ENCODE assay signal across 17 cellular contexts in genomic region chr9:134706522-134706921, GRCh38.
DNase-seq lines count a peak whose midpoint lies in the region; ATAC-seq, FAIRE-seq and TF ChIP-seq lines count a peak whose summit lies in the region.
"Had no signal": no experiment of that assay in that cellular context is flagged by ENCODE, and none has a peak within 500 bp of the region (broad histone marks: within the 10 kb centered on the region; RNA-seq: fewer than 3 reads in every experiment).

No MANE protein-coding gene starts in this region.

- H3K4me1 ChIP-seq in breast epithelium (no peaks in the 10 kb centered on the region), H1 (replicated peaks in 1 of 4; ENCODE audit: control insufficient read depth in 3 of 4, insufficient read depth in 4 of 4, low read length in 3 of 4) (no peaks in the 10 kb centered on the region), upper lobe of right lung (peaks cover 22% of the 10 kb centered on the region)

- no peak overlapping the region for H2AK5ac ChIP-seq in H1 (ENCODE audit: low read depth, low read length)

- 87% methylated on average over 5 of the region's 6 CpGs; no CpG with 5 or more reads in 1 of the 2 experiments for WGBS in H1 (ENCODE audit: extremely low coverage in 1 of 2, insufficient coverage in 1 of 2, insufficient read length in 1 of 2, insufficient replicate concordance in 2 of 2, low coverage in 1 of 2, low lambda C conversion rate in 2 of 2, missing lambda C conversion rate in 1 of 2), 2 experiments

- no peak for TF ChIP-seq EP300 in H1 (IDR thresholded peaks at IDR 0.05; ENCODE audit: borderline replicate concordance in 1 of 2, low read depth in 2 of 2, low read length in 2 of 2)

- no peak overlapping the region for H3K4ac ChIP-seq in H1 (replicated peaks; ENCODE audit: insufficient read length, low read depth, low read length)

- H4K20me1 ChIP-seq in H1 (replicated peaks in 1 of 2; ENCODE audit: control insufficient read depth in 1 of 2, insufficient read depth in 2 of 2, low read length in 2 of 2), result no peaks in the 10 kb centered on the region

- no peaks in the 10 kb centered on the region for H3K23me2 ChIP-seq in H1 (ENCODE audit: low read depth, low read length)

- H3K36me3 ChIP-seq in breast epithelium, result no peaks in the 10 kb centered on the region
- H3K36me3 ChIP-seq in H1 (ENCODE audit: control insufficient read depth in 2 of 4, insufficient read depth in 4 of 4, low read length in 3 of 4), result no peaks in the 10 kb centered on the region
- H3K36me3 ChIP-seq in upper lobe of right lung, result peaks cover 6% of the 10 kb centered on the region
- H3K36me3 ChIP-seq: neutrophil had no signal

- H2BK120ac ChIP-seq in H1 (replicated peaks; ENCODE audit: low read depth, low read length), result no peak overlapping the region

- no peak for TF ChIP-seq CTCF in breast epithelium (IDR thresholded peaks at IDR 0.05)
- TF ChIP-seq CTCF in MCF 10A (IDR thresholded peaks at IDR 0.05; ENCODE audit: unreplicated experiment), result no peak
- no peak for TF ChIP-seq CTCF in H1 (IDR thresholded peaks at IDR 0.05; ENCODE audit: control extremely low read depth in 1 of 3, insufficient read depth in 1 of 3, low read depth in 1 of 3, low read length in 3 of 3)
- no peak for TF ChIP-seq CTCF in nephron progenitor cell (IDR thresholded peaks at IDR 0.05)
- no peak for TF ChIP-seq CTCF in upper lobe of right lung (IDR thresholded peaks at IDR 0.05)
- TF ChIP-seq CTCF in omental fat pad (IDR thresholded peaks at IDR 0.05), result no peak

- no peak overlapping the region for H3K4me3 ChIP-seq in breast epithelium
- H3K4me3 ChIP-seq in H1 (ENCODE audit: extremely low read depth in 1 of 4, insufficient read depth in 2 of 4, low read depth in 3 of 4, low read length in 4 of 4), result no peak overlapping the region
- H3K4me3 ChIP-seq in upper lobe of right lung, result no peak overlapping the region
- H3K4me3 ChIP-seq: lung had no signal

- H3K4me1 Mint-ChIP-seq in MCF 10A (ENCODE audit: insufficient read depth, unreplicated experiment) (peaks cover 10% of the 10 kb centered on the region), nephron progenitor cell (peaks cover 39% of the 10 kb centered on the region)

- peak overlapping the region; percentile 40 to 80 for H3K27ac ChIP-seq in breast epithelium
- no peak overlapping the region for H3K27ac ChIP-seq in H1 (ENCODE audit: low read depth, low read length)
- H3K27ac ChIP-seq in upper lobe of right lung, result peak overlapping the region; percentile 65
- H3K27ac ChIP-seq: neutrophil had no signal

- FAIRE-seq in H1 (lab: Jason Lieb, UNC), result no peak
- FAIRE-seq: GM12892, small intestine had no signal

- H3K4me3 Mint-ChIP-seq in MCF 10A (ENCODE audit: unreplicated experiment), result no peak overlapping the region
- no peak overlapping the region for H3K4me3 Mint-ChIP-seq in nephron progenitor cell
- H3K4me3 Mint-ChIP-seq: dendritic cell treated with granulocyte-macrophage colony-stimulating factor and Interleukin-4, amounts not matched to agents 40 ng/mL and 50 ng/mL, for 4 days had no signal

- no peak overlapping the region for H3K23ac ChIP-seq in H1 (ENCODE audit: insufficient read length)

- CTCF ChIA-PET in MCF 10A (lab: Yijun Ruan, JAX) (no interaction called here), H1 (lab: Charles Lee; ENCODE audit: partially characterized antibody) (interaction anchor here (0.6 to 2.7 kb wide), 8 partner anchors 8 to 293 kb away, joined by 3 to 10 read pairs (median 4); no protein-coding TSS in a partner anchor)

- H3K27me3 ChIP-seq in breast epithelium, result peaks cover 0 to 6% of the 10 kb centered on the region in 2 donors
- no peaks in the 10 kb centered on the region for H3K27me3 ChIP-seq in H1 (replicated peaks in 1 of 4; ENCODE audit: control insufficient read depth in 3 of 4, extremely low read depth in 1 of 4, insufficient read depth in 3 of 4, low read length in 3 of 4)
- no peaks in the 10 kb centered on the region for H3K27me3 ChIP-seq in upper lobe of right lung
- H3K27me3 ChIP-seq: neutrophil had no signal

- no peak overlapping the region for H4K91ac ChIP-seq in H1 (replicated peaks; ENCODE audit: insufficient read length, low read length)

- intact Hi-C loops in breast epithelium (cut with DNase I; ENCODE audit: low total_unique reads) (no loop called here), MCF 10A (cut with micrococcal nuclease) (no loop called here), upper lobe of right lung (cut with DNase I) (no loop called here)

- H2BK15ac ChIP-seq in H1 (ENCODE audit: low read length), result no peak overlapping the region

- no peaks in the 10 kb centered on the region for H3K9me3 ChIP-seq in breast epithelium
- H3K9me3 ChIP-seq in H1 (ENCODE audit: insufficient read depth in 2 of 2, low read depth in 1 of 2, low read length in 1 of 2), result peaks cover 0 to 10% of the 10 kb centered on the region in 2 experiments; a peak in 2 of 4 replicates
- no peaks in the 10 kb centered on the region for H3K9me3 ChIP-seq in upper lobe of right lung
- H3K9me3 ChIP-seq: neutrophil had no signal

- H2BK12ac ChIP-seq in H1 (ENCODE audit: low read depth, low read length), result no peak overlapping the region

- no peak for TF ChIP-seq RAD21 in H1 (IDR thresholded peaks at IDR 0.05 in 1 of 2, conservative IDR thresholded peaks at IDR 0.05 in 1 of 2; ENCODE audit: low read depth in 2 of 2, low read length in 2 of 2)

- H2BK5ac ChIP-seq in H1 (ENCODE audit: low read depth, low read length), result no peak overlapping the region

- H3K27ac Mint-ChIP-seq in MCF 10A (ENCODE audit: low read depth, unreplicated experiment) (no peak overlapping the region), nephron progenitor cell (peak overlapping the region; percentile 30)
- H3K27ac Mint-ChIP-seq: dendritic cell treated with granulocyte-macrophage colony-stimulating factor and Interleukin-4, amounts not matched to agents 40 ng/mL and 50 ng/mL, for 4 days had no signal

- POLR2A ChIA-PET in MCF 10A (lab: Yijun Ruan, JAX), result interaction anchor here (0.5 kb wide), 1 partner anchor 31 kb away, joined by 4 read pairs; no protein-coding TSS in a partner anchor
- POLR2A ChIA-PET in H1 (lab: Charles Lee; ENCODE audit: partially characterized antibody), result no interaction called here

- H3K18ac ChIP-seq in H1 (ENCODE audit: extremely low read depth, low read length), result no peak overlapping the region

- H3K79me2 ChIP-seq in H1 (ENCODE audit: control insufficient read depth in 1 of 2, insufficient read depth in 2 of 2, low read length in 2 of 2), result no peaks in the 10 kb centered on the region

- no peak overlapping the region for H3K14ac ChIP-seq in H1 (ENCODE audit: insufficient read length)

- DNase-seq in breast epithelium (ENCODE audit: low spot score in 2 of 2) (no peak), MCF 10A (ENCODE audit: unreplicated experiment) (no peak), H1 (ENCODE audit: low read depth in 1 of 2, low spot score in 2 of 2) (no peak), nephron progenitor cell (no peak), upper lobe of right lung (no peak), SK-N-DZ (ENCODE audit: low spot score) (no peak), omental fat pad (ENCODE audit: low spot score) (no peak)
- no peak for DNase-seq in activated naive CD4-positive, alpha-beta T cell treated with anti-CD3 and anti-CD28 coated beads, Interleukin-2, amount 50 U/mL, for 16 hours
- DNase-seq: 8988T; activated CD4-positive, alpha-beta T cell treated with anti-CD3 and anti-CD28 coated beads, Interleukin-2, amount 50 U/mL, for 1 hour; activated T-cell treated with anti-CD3 and anti-CD28 coated beads, Interleukin-2, amount 50 U/mL, for 48 hours; erythroblast; small intestine had no signal

- no peak overlapping the region for H2BK20ac ChIP-seq in H1 (ENCODE audit: low read length)

- H3K56ac ChIP-seq in H1 (replicated peaks; ENCODE audit: insufficient read length, low read depth, low read length), result no peak overlapping the region

- no peaks in the 10 kb centered on the region for H3K36me3 Mint-ChIP-seq in MCF 10A (ENCODE audit: insufficient read depth, unreplicated experiment)
- peaks cover 5% of the 10 kb centered on the region for H3K36me3 Mint-ChIP-seq in nephron progenitor cell (ENCODE audit: low read depth)

- no peaks in the 10 kb centered on the region for H3K79me1 ChIP-seq in H1 (ENCODE audit: low read depth, low read length)

- BruUV-seq in MCF 10A (replicated peaks; lab: Mats Ljungman, UMichigan), result no TSS peak

- ATAC-seq in upper lobe of right lung (no peak), omental fat pad (ENCODE audit: low FRiP score) (no peak)

- TF ChIP-seq POLR2A in breast epithelium (IDR thresholded peaks at IDR 0.05) (no peak), H1 (IDR thresholded peaks at IDR 0.05; ENCODE audit: control extremely low read depth in 1 of 2, low read depth in 2 of 2, low read length in 2 of 2) (no peak)

- H4K8ac ChIP-seq in H1 (ENCODE audit: extremely low read depth, insufficient read depth, low read length), result peak overlapping the region; percentile 38; the same call in 1 of the 2 replicates

- no peak overlapping the region for H2AFZ ChIP-seq in H1 (ENCODE audit: low read length)

- H3K9ac ChIP-seq in H1 (replicated peaks in 1 of 4; ENCODE audit: extremely low read depth in 1 of 4, low read depth in 3 of 4, low read length in 3 of 4), result no peak overlapping the region

- H3K4me2 ChIP-seq in H1 (ENCODE audit: insufficient read depth in 1 of 2, low read depth in 2 of 2, low read length in 2 of 2), result no peak overlapping the region

- H3K27me3 Mint-ChIP-seq in MCF 10A (ENCODE audit: insufficient read depth, unreplicated experiment), result peaks cover 26% of the 10 kb centered on the region
- peaks cover 2% of the 10 kb centered on the region for H3K27me3 Mint-ChIP-seq in nephron progenitor cell (ENCODE audit: low read depth, poor library complexity)

- H4K5ac ChIP-seq in H1 (ENCODE audit: insufficient read length, low read depth, low read length), result no peak overlapping the region

- H3K9me3 Mint-ChIP-seq in MCF 10A (ENCODE audit: unreplicated experiment), result no peaks in the 10 kb centered on the region
- H3K9me3 Mint-ChIP-seq in nephron progenitor cell, result no peaks in the 10 kb centered on the region
- H3K9me3 Mint-ChIP-seq: dendritic cell treated with granulocyte-macrophage colony-stimulating factor and Interleukin-4, amounts not matched to agents 40 ng/mL and 50 ng/mL, for 4 days had no signal

TF ChIP-seq in H1, 55 proteins besides CTCF, POLR2A, EP300 and RAD21 (continues in another document):
- no peak for TF ChIP-seq ZNF274 (IDR thresholded peaks at IDR 0.05; ENCODE audit: borderline replicate concordance, extremely low read depth, low read length)
- TF ChIP-seq KDM1A (IDR thresholded peaks at IDR 0.05; ENCODE audit: borderline replicate concordance, low read length), result no peak
- no peak for TF ChIP-seq SIX5 (IDR thresholded peaks at IDR 0.05; ENCODE audit: low read depth, low read length)
- TF ChIP-seq CHD2 (IDR thresholded peaks at IDR 0.05; ENCODE audit: low read length), result no peak
- TF ChIP-seq CHD1 (IDR thresholded peaks at IDR 0.05; ENCODE audit: low read depth, low read length), result no peak
- TF ChIP-seq TAF1 (IDR thresholded peaks at IDR 0.05; ENCODE audit: low read depth, low read length), result no peak
- TF ChIP-seq SRF (IDR thresholded peaks at IDR 0.05; ENCODE audit: low read depth, low read length), result no peak
- TF ChIP-seq YY1 (IDR thresholded peaks at IDR 0.05; ENCODE audit: low read depth, low read length), result no peak
- no peak for TF ChIP-seq RFX5 (IDR thresholded peaks at IDR 0.05; ENCODE audit: borderline replicate concordance, low read depth, low read length)
- no peak for TF ChIP-seq GABPA (IDR thresholded peaks at IDR 0.05; ENCODE audit: borderline replicate concordance, insufficient read depth, low read length)
